8 cellular contexts compared by ENCODE assay signal in the genomic region with DNA sequence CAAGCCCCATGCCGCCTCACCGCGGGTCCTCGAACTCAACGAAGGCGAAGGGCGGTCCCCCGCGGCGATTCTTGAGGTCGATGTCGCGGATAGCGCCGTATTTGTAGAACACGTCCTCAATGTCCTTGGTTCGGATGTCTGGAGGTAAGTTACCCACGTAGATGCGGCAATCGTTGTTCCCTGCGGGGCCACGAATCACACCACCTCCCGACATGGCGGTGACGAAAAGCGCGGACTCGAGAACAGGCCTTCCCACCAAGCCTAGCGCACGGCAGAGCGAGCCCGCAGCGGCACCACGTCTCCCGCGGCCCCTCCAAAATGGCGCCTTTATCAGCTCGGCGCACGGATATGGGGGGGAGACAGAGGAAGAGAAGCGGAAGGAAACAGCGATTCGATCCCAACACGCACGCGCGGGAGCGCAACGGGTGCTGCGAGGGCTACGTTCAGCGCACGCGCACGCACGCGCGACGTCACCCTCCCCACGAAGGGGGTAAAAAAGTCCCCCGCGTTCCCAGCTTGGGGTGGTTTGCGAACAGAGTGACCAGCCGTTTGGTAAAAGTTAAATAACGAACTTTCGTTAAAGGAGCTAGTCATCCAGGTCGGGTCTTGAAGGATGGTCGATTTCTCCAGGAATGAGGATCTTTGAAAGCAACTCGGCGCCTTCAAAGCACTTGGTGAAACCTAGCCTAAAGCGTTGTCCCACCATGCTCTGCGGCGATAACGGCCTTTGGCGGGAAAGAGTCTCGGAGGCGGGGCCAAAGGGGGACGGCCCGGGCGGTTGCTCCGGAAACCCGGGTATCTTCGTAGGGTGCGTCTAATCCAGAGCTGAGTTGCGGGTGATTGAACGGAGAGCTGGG. TPM values are rescaled to one million over a fixed set of nuclear protein-coding genes. Genes with fewer than 3 reads are reported as not detected.
DNase-seq lines count a peak whose midpoint lies in the region; ATAC-seq and TF ChIP-seq lines count a peak whose summit lies in the region.

Gene SRSF1, minus strand, starts transcription at position 323 of the 857 bp plus-strand sequence. Its CDS starts 109 bp downstream, at position 214.

- H3K27me3 ChIP-seq in KMS-11 (ENCODE audit: insufficient read depth, low read depth): no peaks in the 10 kb centered on the region
- H3K27me3 ChIP-seq in Peyer's patch: no peaks in the 10 kb centered on the region
- no peaks in the 10 kb centered on the region for H3K27me3 ChIP-seq in esophagus muscularis mucosa

- peak within 1 kb of the TSS; percentile 75 for H2AFZ ChIP-seq in KMS-11 (ENCODE audit: low read depth)

- TF ChIP-seq EP300 in esophagus muscularis mucosa (IDR thresholded peaks at IDR 0.05): no peak

- under 1% methylated on average over 65 of the region's 86 CpGs for WGBS in esophagus muscularis mucosa

- H3K27ac ChIP-seq in KMS-11 (peak within 1 kb of the TSS; percentile 98), Peyer's patch (peak within 1 kb of the TSS; percentile 90 to 98 (median 96)), esophagus muscularis mucosa (replicated peaks in 1 of 4) (peak within 1 kb of the TSS; percentile 94 to 99 (median 96))

- peaks cover 17% of the 10 kb centered on the region for H4K20me1 ChIP-seq in KMS-11 (ENCODE audit: insufficient read depth)

- TF ChIP-seq CTCF in KMS-11 (conservative IDR thresholded peaks at IDR 0.05; ENCODE audit: low read depth, low read length) (no peak), Peyer's patch (IDR thresholded peaks at IDR 0.05) (no peak), esophagus muscularis mucosa (IDR thresholded peaks at IDR 0.05) (no peak)

- peak within 1 kb of the TSS; percentile 96 for H3K4me2 ChIP-seq in KMS-11

- H3K9ac ChIP-seq in KMS-11: peak within 1 kb of the TSS; percentile 99

- H3K4me1 ChIP-seq in KMS-11 (ENCODE audit: low read depth, poor library complexity, severe bottlenecking): peaks cover 36% of the 10 kb centered on the region
- peaks cover 0 to 45% (median 4%) of the 10 kb centered on the region in 4 donors for H3K4me1 ChIP-seq in Peyer's patch
- peaks cover 43 to 51% (median 48%) of the 10 kb centered on the region in 4 donors for H3K4me1 ChIP-seq in esophagus muscularis mucosa

- H3K36me3 ChIP-seq in KMS-11 (ENCODE audit: insufficient read depth) (peaks cover 41% of the 10 kb centered on the region; the same call in 1 of the 2 replicates), Peyer's patch (peaks cover 0 to 35% (median 0%) of the 10 kb centered on the region in 3 donors), esophagus muscularis mucosa (peaks cover 22 to 38% (median 34%) of the 10 kb centered on the region in 4 donors)

- intact Hi-C loops in esophagus muscularis mucosa (cut with DNase I): loop anchor here (2.0 to 10.0 kb wide), 4 partner anchors 78 to 882 kb away; no protein-coding TSS in a partner anchor

- peak; percentile 83 for ATAC-seq in GM21737 (IDR thresholded peaks at IDR 0.05; ENCODE audit: unreplicated experiment)

- H3K4me3 ChIP-seq in KMS-11 (IDR thresholded peaks at IDR 0.05; ENCODE audit: insufficient read depth, low read depth, low read length) (no peak within 1 kb of the TSS), Peyer's patch (peak within 1 kb of the TSS; percentile 80 to 90 (median 85)), esophagus muscularis mucosa (peak within 1 kb of the TSS; percentile 80 to 92 (median 88))

- no peaks in the 10 kb centered on the region for H3K9me3 ChIP-seq in Peyer's patch
- peaks cover 0 to 3% (median 0%) of the 10 kb centered on the region in 4 donors for H3K9me3 ChIP-seq in esophagus muscularis mucosa

- DNase-seq in DMS53 treated with DMSO at 0.1 percent for 48 hours (lab: John Stamatoyannopoulos, UW; ENCODE audit: unreplicated experiment) (peak; percentile 89), Peyer's patch (peak; percentile 94 to 98 (median 97)), esophagus muscularis mucosa (ENCODE audit: extremely low spot score) (peak; percentile 98), myocyte (ENCODE audit: low read depth) (peak; percentile 99)
- peak; percentile 98 for DNase-seq in activated T-cell treated with anti-CD3 and anti-CD28 coated beads, Interleukin-2, amount 50 U/mL, for 48 hours
- peak; percentile 95 to 96 for DNase-seq in stimulated activated CD8-positive, alpha-beta memory T cell treated with anti-CD3 and anti-CD28 coated beads, Interleukin-7, amount 100 ng/mL, for 48 hours (ENCODE audit: extremely low read depth in 1 of 2, low read depth in 1 of 2)

- H3K79me2 ChIP-seq in KMS-11 (ENCODE audit: insufficient read depth, low read depth): peaks cover 38% of the 10 kb centered on the region

- TF ChIP-seq POLR2A in Peyer's patch (IDR thresholded peaks at IDR 0.05) (peak; percentile 84 to 94), esophagus muscularis mucosa (IDR thresholded peaks at IDR 0.05; ENCODE audit: low read depth) (peak; percentile 93)

RNA-seq across cellular contexts. Expression of gene SRSF1, which starts in this region (rescaled TPM):
- total RNA-seq in Peyer's patch: 100 to 1,000 TPM; 121 to 336 (median 155) TPM
- 100 to 1,000 TPM; 136 to 185 (median 156) TPM for total RNA-seq in esophagus muscularis mucosa
- 180 and 183 TPM in 2 replicates for total RNA-seq in myocyte
- 106 TPM for polyA plus RNA-seq in myocyte (2012)
